2 cellular contexts compared by ENCODE assay signal in the genomic region with DNA sequence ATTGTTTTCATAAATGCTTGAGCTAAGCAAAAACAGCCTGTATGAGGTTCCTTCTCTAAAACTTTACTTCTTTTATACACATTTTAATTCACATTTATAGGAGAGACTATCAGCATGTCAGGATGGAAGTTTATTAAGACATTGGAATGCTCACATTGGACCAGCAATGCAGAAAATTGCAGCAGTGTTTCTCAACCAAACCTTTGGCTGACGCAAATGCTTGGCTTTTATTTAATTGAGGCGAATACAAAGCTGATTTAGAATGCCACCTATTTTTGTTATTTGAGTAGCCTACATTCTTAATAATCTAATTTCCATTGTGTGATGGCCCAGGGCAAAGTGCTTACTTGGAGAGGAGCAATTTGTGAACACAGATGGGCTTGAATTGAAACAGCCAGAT.
TF ChIP-seq lines count a peak whose summit lies in the region.

No MANE protein-coding gene starts in this region.

TF ChIP-seq in IMR-90, 13 proteins besides CTCF, POLR2A, EP300 and RAD21 (continued from another document):
- TF ChIP-seq, protein P1, sequence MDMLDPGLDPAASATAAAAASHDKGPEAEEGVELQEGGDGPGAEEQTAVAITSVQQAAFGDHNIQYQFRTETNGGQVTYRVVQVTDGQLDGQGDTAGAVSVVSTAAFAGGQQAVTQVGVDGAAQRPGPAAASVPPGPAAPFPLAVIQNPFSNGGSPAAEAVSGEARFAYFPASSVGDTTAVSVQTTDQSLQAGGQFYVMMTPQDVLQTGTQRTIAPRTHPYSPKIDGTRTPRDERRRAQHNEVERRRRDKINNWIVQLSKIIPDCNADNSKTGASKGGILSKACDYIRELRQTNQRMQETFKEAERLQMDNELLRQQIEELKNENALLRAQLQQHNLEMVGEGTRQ (IDR thresholded peaks at IDR 0.05; ENCODE audit: low read depth, low read length) = no peak

TF ChIP-seq in K562, 482 proteins besides CTCF, POLR2A, EP300 and RAD21 (continued from another document):
- TF ChIP-seq, protein P2, sequence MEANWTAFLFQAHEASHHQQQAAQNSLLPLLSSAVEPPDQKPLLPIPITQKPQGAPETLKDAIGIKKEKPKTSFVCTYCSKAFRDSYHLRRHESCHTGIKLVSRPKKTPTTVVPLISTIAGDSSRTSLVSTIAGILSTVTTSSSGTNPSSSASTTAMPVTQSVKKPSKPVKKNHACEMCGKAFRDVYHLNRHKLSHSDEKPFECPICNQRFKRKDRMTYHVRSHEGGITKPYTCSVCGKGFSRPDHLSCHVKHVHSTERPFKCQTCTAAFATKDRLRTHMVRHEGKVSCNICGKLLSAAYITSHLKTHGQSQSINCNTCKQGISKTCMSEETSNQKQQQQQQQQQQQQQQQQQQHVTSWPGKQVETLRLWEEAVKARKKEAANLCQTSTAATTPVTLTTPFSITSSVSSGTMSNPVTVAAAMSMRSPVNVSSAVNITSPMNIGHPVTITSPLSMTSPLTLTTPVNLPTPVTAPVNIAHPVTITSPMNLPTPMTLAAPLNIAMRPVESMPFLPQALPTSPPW (CRISPR knock-in tag; IDR thresholded peaks at IDR 0.05) = no peak
- TF ChIP-seq MEF2A (IDR thresholded peaks at IDR 0.05; ENCODE audit: control insufficient read depth, low read depth, low read length) (no peak), SIRT6 (IDR thresholded peaks at IDR 0.05; ENCODE audit: low read depth, low read length) (no peak), BCOR (IDR thresholded peaks at IDR 0.05) (no peak), ZNF347 (CRISPR knock-in tag; IDR thresholded peaks at IDR 0.05; ENCODE audit: low read depth) (no peak)
